7 cellular contexts compared by ENCODE assay signal in genomic region chr11:16216831-16217230, GRCh38.
"Had no signal": no experiment of that assay in that cellular context is flagged by ENCODE, and none has a peak within 500 bp of the region (broad histone marks: within the 10 kb centered on the region; RNA-seq: fewer than 3 reads in every experiment).

No MANE protein-coding gene starts in this region.

- H3K4me3 ChIP-seq: GM23338, K562 had no signal

- ATAC-seq: GM23338, HepG2, K562 had no signal

- DNase-seq: H9, HCEC 1CT, KG1 had no signal

- H3K27ac ChIP-seq: HL-60 had no signal
